ENCODE assay signal across 17 cellular contexts in the genomic region with DNA sequence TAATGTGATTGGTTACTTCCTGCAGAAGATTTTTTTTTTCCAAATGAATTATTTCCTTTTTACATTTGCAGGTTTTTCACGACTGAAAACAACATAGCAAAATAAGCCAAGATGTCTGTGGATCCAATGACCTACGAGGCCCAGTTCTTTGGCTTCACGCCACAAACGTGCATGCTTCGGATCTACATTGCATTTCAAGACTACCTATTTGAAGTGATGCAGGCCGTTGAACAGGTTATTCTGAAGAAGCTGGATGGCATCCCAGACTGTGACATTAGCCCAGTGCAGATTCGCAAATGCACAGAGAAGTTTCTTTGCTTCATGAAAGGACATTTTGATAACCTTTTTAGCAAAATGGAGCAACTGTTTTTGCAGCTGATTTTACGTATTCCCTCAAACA. TPM values are rescaled to one million over a fixed set of nuclear protein-coding genes. Genes with fewer than 3 reads are reported as not detected.
DNase-seq lines count a peak whose midpoint lies in the region; ATAC-seq and TF ChIP-seq lines count a peak whose summit lies in the region.
"Had no signal": no experiment of that assay in that cellular context is flagged by ENCODE, and none has a peak within 500 bp of the region (broad histone marks: within the 10 kb centered on the region; RNA-seq: fewer than 3 reads in every experiment).

No MANE protein-coding gene starts in this region.

- peaks cover 5% of the 10 kb centered on the region for H3K9me3 Mint-ChIP-seq in T-helper 1 cell treated with Interleukin-12 subunit alpha and Interleukin-12 subunit beta and Interleukin-4 antibody, amounts not matched to agents 30 μg/mL and 1 μg/mL, for 36 hours
- H3K9me3 Mint-ChIP-seq in CD4-positive, CD25-positive, alpha-beta regulatory T cell, result peaks cover 0 to 1% (median 0%) of the 10 kb centered on the region in 7 donors
- H3K9me3 Mint-ChIP-seq in brain, result peaks cover 0 to 5% (median 4%) of the 10 kb centered on the region in 5 experiments
- peaks cover 7% of the 10 kb centered on the region for H3K9me3 Mint-ChIP-seq in neural crest cell

- peak overlapping the region; percentile 97 for H3K4me3 Mint-ChIP-seq in T-helper 1 cell treated with Interleukin-12 subunit alpha and Interleukin-12 subunit beta and Interleukin-4 antibody, amounts not matched to agents 30 μg/mL and 1 μg/mL, for 36 hours
- peak overlapping the region in 2 of 4 donors; percentile 78 to 93 for H3K4me3 Mint-ChIP-seq in CD4-positive, CD25-positive, alpha-beta regulatory T cell
- H3K4me3 Mint-ChIP-seq in brain, result peak overlapping the region in 4 of 5 experiments; percentile 85 to 99 (median 96)
- peak overlapping the region; percentile 72 for H3K4me3 Mint-ChIP-seq in neural crest cell

- no peaks in the 10 kb centered on the region for H3K27me3 Mint-ChIP-seq in T-helper 1 cell treated with Interleukin-12 subunit alpha and Interleukin-12 subunit beta and Interleukin-4 antibody, amounts not matched to agents 30 μg/mL and 1 μg/mL, for 36 hours (ENCODE audit: low read depth)
- H3K27me3 Mint-ChIP-seq in CD4-positive, CD25-positive, alpha-beta regulatory T cell, result no peaks in the 10 kb centered on the region
- H3K27me3 Mint-ChIP-seq in brain (peaks cover 10% of the 10 kb centered on the region), neural crest cell (ENCODE audit: low read depth) (no peaks in the 10 kb centered on the region)

- peaks cover 26% of the 10 kb centered on the region for H3K4me1 ChIP-seq in CD4-positive, CD25-positive, alpha-beta regulatory T cell (ENCODE audit: control insufficient read depth, insufficient read depth, low read length, poor library complexity, severe bottlenecking)

- no peak for ATAC-seq in CD4-positive, CD25-positive, alpha-beta regulatory T cell (ENCODE audit: low read depth in 2 of 2)
- ATAC-seq in GM21515 (IDR thresholded peaks at IDR 0.05; ENCODE audit: unreplicated experiment), result no peak

- H3K27ac ChIP-seq in CD4-positive, CD25-positive, alpha-beta regulatory T cell (ENCODE audit: insufficient read depth, low read length, poor library complexity, severe bottlenecking), result no peak overlapping the region
- H3K27ac ChIP-seq: 22Rv1, KMS-11, PC-9 had no signal

- H3K4me1 Mint-ChIP-seq in T-helper 1 cell treated with Interleukin-12 subunit alpha and Interleukin-12 subunit beta and Interleukin-4 antibody, amounts not matched to agents 30 μg/mL and 1 μg/mL, for 36 hours (ENCODE audit: low read depth), result peaks cover 22% of the 10 kb centered on the region
- peaks cover 13 to 59% (median 29%) of the 10 kb centered on the region in 4 donors for H3K4me1 Mint-ChIP-seq in CD4-positive, CD25-positive, alpha-beta regulatory T cell
- peaks cover 47% of the 10 kb centered on the region for H3K4me1 Mint-ChIP-seq in brain
- peaks cover 35% of the 10 kb centered on the region for H3K4me1 Mint-ChIP-seq in neural crest cell

- peaks cover 40% of the 10 kb centered on the region for H3K36me3 Mint-ChIP-seq in T-helper 1 cell treated with Interleukin-12 subunit alpha and Interleukin-12 subunit beta and Interleukin-4 antibody, amounts not matched to agents 30 μg/mL and 1 μg/mL, for 36 hours (ENCODE audit: low read depth)
- peaks cover 12% of the 10 kb centered on the region for H3K36me3 Mint-ChIP-seq in CD4-positive, CD25-positive, alpha-beta regulatory T cell
- H3K36me3 Mint-ChIP-seq in brain, result peaks cover 55% of the 10 kb centered on the region
- peaks cover 31% of the 10 kb centered on the region for H3K36me3 Mint-ChIP-seq in neural crest cell (ENCODE audit: low read depth)

- H3K4me3 ChIP-seq in CD4-positive, CD25-positive, alpha-beta regulatory T cell (ENCODE audit: low read depth, low read length), result no peak overlapping the region

- peaks cover 24% of the 10 kb centered on the region for H3K36me3 ChIP-seq in CD4-positive, CD25-positive, alpha-beta regulatory T cell (ENCODE audit: control insufficient read depth, insufficient read depth, low read length)

- no peak overlapping the region for H3K27ac Mint-ChIP-seq in T-helper 1 cell treated with Interleukin-12 subunit alpha and Interleukin-12 subunit beta and Interleukin-4 antibody, amounts not matched to agents 30 μg/mL and 1 μg/mL, for 36 hours
- H3K27ac Mint-ChIP-seq in CD4-positive, CD25-positive, alpha-beta regulatory T cell, result peak overlapping the region in 2 of 3 donors; percentile 69
- H3K27ac Mint-ChIP-seq in brain (peak overlapping the region in 1 of 5 experiments; percentile 20), neural crest cell (ENCODE audit: unreplicated experiment) (no peak overlapping the region)

- DNase-seq in T-helper 1 cell (no peak), neural crest cell (ENCODE audit: low read depth, low spot score) (no peak), iPS-NIHi7 (ENCODE audit: extremely low spot score) (no peak), GM20000 (ENCODE audit: low spot score) (no peak)
- DNase-seq in CD4-positive, CD25-positive, alpha-beta regulatory T cell, result no peak
- DNase-seq: EL, H7, NCI-H1105 treated with DMSO at 0.1 percent for 48 hours, NCI-H187 treated with DMSO at 0.1 percent for 48 hours, NCI-H446, NCI-H774, PC-9 had no signal

- no peaks in the 10 kb centered on the region for H3K9me3 ChIP-seq in CD4-positive, CD25-positive, alpha-beta regulatory T cell (ENCODE audit: control insufficient read depth in 2 of 2, low read length in 2 of 2)

- TF ChIP-seq CTCF in brain (conservative IDR thresholded peaks at IDR 0.05), result no peak
- TF ChIP-seq CTCF in neural crest cell (conservative IDR thresholded peaks at IDR 0.05), result no peak
- TF ChIP-seq CTCF in GM20000 (IDR thresholded peaks at IDR 0.05; ENCODE audit: extremely low read depth, missing control alignments), result no peak

- no peaks in the 10 kb centered on the region for H3K27me3 ChIP-seq in CD4-positive, CD25-positive, alpha-beta regulatory T cell (ENCODE audit: control insufficient read depth, insufficient read depth, low read length)

RNA-seq across cellular contexts. Expression of a gene that starts 2.4 kb away (rescaled TPM):
- 16.5 TPM for total RNA-seq in CD4-positive, CD25-positive, alpha-beta regulatory T cell
- polyA plus RNA-seq in CD4-positive, CD25-positive, alpha-beta regulatory T cell, result 10 to 100 TPM in 3 of 4 donors, 1 to 10 TPM in 1; 9.8 to 19.6 (median 12.7) TPM
- 16.9 TPM for polyA plus RNA-seq in brain (ENCODE audit: insufficient read depth, low read depth, low replicate concordance)
- 33.9 and 35.6 TPM in 2 replicates for total RNA-seq in neural crest cell

RNA-seq across cellular contexts. Expression of a gene that starts 2.8 kb away (rescaled TPM):
- 70.0 TPM for total RNA-seq in CD4-positive, CD25-positive, alpha-beta regulatory T cell
- 10 to 100 TPM; 73.2 to 95.0 (median 78.7) TPM for polyA plus RNA-seq in CD4-positive, CD25-positive, alpha-beta regulatory T cell
- polyA plus RNA-seq in brain (ENCODE audit: insufficient read depth, low read depth, low replicate concordance), result 32.7 TPM
- 71.5 and 74.6 TPM in 2 replicates for total RNA-seq in neural crest cell

RNA-seq across cellular contexts. Expression of a gene that starts 20.0 kb away (rescaled TPM):
- 8.7 TPM for total RNA-seq in CD4-positive, CD25-positive, alpha-beta regulatory T cell
- polyA plus RNA-seq in CD4-positive, CD25-positive, alpha-beta regulatory T cell, result 1 to 10 TPM in 1 of 4 donors, under 1 TPM in 3; 0.60 to 1.1 (median 0.76) TPM
- 10.9 TPM for polyA plus RNA-seq in brain (ENCODE audit: insufficient read depth, low read depth, low replicate concordance)
- total RNA-seq in neural crest cell, result 35.3 and 37.5 TPM in 2 replicates

RNA-seq across cellular contexts. Expression of a gene that starts 49.8 kb away (rescaled TPM):
- 58.4 TPM for total RNA-seq in CD4-positive, CD25-positive, alpha-beta regulatory T cell
- polyA plus RNA-seq in CD4-positive, CD25-positive, alpha-beta regulatory T cell, result 100 to 1,000 TPM; 226 to 285 (median 258) TPM
- 146 TPM for polyA plus RNA-seq in brain (ENCODE audit: insufficient read depth, low read depth, low replicate concordance)
- 202 and 221 TPM in 2 replicates for total RNA-seq in neural crest cell

Comparison
In these comparisons a context has a peak if more than half of its experiments do, and no peak if none do; other contexts are left out.
1. H3K27ac Mint-ChIP-seq: peak in CD4-positive, CD25-positive, alpha-beta regulatory T cell (2 of 3); none in T-helper 1 cell treated with Interleukin-12 subunit alpha and Interleukin-12 subunit beta and Interleukin-4 antibody, amounts not matched to agents 30 μg/mL and 1 μg/mL, for 36 hours (single experiment) and neural crest cell (single experiment).